Comparison of ENCODE assay signal across 8 cellular contexts in genomic region chr9:95511232-95511951, GRCh38. TPM values are rescaled to one million over a fixed set of nuclear protein-coding genes. Genes with fewer than 3 reads are reported as not detected.
DNase-seq lines count a peak whose midpoint lies in the region; ATAC-seq, FAIRE-seq and TF ChIP-seq lines count a peak whose summit lies in the region.

No MANE protein-coding gene starts in this region.

- H3K4me1 ChIP-seq in neuron (ENCODE audit: insufficient read depth, low read length), result peaks cover 38% of the 10 kb centered on the region

- ATAC-seq in GM19035 (IDR thresholded peaks at IDR 0.05; ENCODE audit: unreplicated experiment), result no peak

- no peak overlapping the region for H2AFZ ChIP-seq in neuron (ENCODE audit: low read depth, low read length)

- peak overlapping the region; percentile 76 for H3K4me3 Mint-ChIP-seq in activated T-helper 2 cell treated with anti-CD3 and anti-CD28 coated beads, Interferon-gamma antibody, Interleukin-2, Interleukin-4, amounts not matched to agents 10 μg/mL and 5 μg/mL and 100 μg/mL, durations not matched to agents 14 hours and 24 hours and 36 hours (ENCODE audit: low read depth)

- peaks cover 46% of the 10 kb centered on the region for H3K27me3 Mint-ChIP-seq in activated T-helper 2 cell treated with anti-CD3 and anti-CD28 coated beads, Interferon-gamma antibody, Interleukin-2, Interleukin-4, amounts not matched to agents 10 μg/mL and 5 μg/mL and 100 μg/mL, durations not matched to agents 14 hours and 24 hours and 36 hours (ENCODE audit: low read depth)

- H3K27ac Mint-ChIP-seq in activated T-helper 2 cell treated with anti-CD3 and anti-CD28 coated beads, Interferon-gamma antibody, Interleukin-2, Interleukin-4, amounts not matched to agents 10 μg/mL and 5 μg/mL and 100 μg/mL, durations not matched to agents 14 hours and 24 hours and 36 hours, result peak overlapping the region; percentile 39

- no peaks in the 10 kb centered on the region for H3K27me3 ChIP-seq in neuron (ENCODE audit: insufficient read depth, low read length)

- H3K4me3 ChIP-seq in AG10803 (ENCODE audit: low read length) (peak overlapping the region; percentile 86), neuron (ENCODE audit: low read length) (peak overlapping the region; percentile 95)

- no peaks in the 10 kb centered on the region for H3K9me3 Mint-ChIP-seq in activated T-helper 2 cell treated with anti-CD3 and anti-CD28 coated beads, Interferon-gamma antibody, Interleukin-2, Interleukin-4, amounts not matched to agents 10 μg/mL and 5 μg/mL and 100 μg/mL, durations not matched to agents 14 hours and 24 hours and 36 hours

- no peak for TF ChIP-seq CTCF in AG10803 (conservative IDR thresholded peaks at IDR 0.05; ENCODE audit: low read length)

- peaks cover 10% of the 10 kb centered on the region for H3K36me3 Mint-ChIP-seq in activated T-helper 2 cell treated with anti-CD3 and anti-CD28 coated beads, Interferon-gamma antibody, Interleukin-2, Interleukin-4, amounts not matched to agents 10 μg/mL and 5 μg/mL and 100 μg/mL, durations not matched to agents 14 hours and 24 hours and 36 hours (ENCODE audit: low read depth)

- FAIRE-seq in H54 (lab: Jason Lieb, UNC), result peak; percentile 71

- peaks cover 30% of the 10 kb centered on the region for H3K4me1 Mint-ChIP-seq in activated T-helper 2 cell treated with anti-CD3 and anti-CD28 coated beads, Interferon-gamma antibody, Interleukin-2, Interleukin-4, amounts not matched to agents 10 μg/mL and 5 μg/mL and 100 μg/mL, durations not matched to agents 14 hours and 24 hours and 36 hours (ENCODE audit: low read depth)

- intact Hi-C loops in activated T-helper 2 cell treated with anti-CD3 and anti-CD28 coated beads, Interferon-gamma antibody, Interleukin-2, Interleukin-4, amounts not matched to agents 10 μg/mL and 5 μg/mL and 100 μg/mL, durations not matched to agents 14 hours and 24 hours and 36 hours (cut with micrococcal nuclease), result loop anchor here (2.0 to 5.0 kb wide), 4 partner anchors 195 to 641 kb away; partner anchors contain the start of gene FANCC

- H3K36me3 ChIP-seq in neuron (ENCODE audit: insufficient read depth, low read length), result peaks cover 14% of the 10 kb centered on the region

- no peak for TF ChIP-seq POLR2A in H54 (IDR thresholded peaks at IDR 0.05; ENCODE audit: low read depth, low read length)

- DNase-seq in AG10803 (ENCODE audit: low read depth) (peak; percentile 59), H54 (ENCODE audit: insufficient read length, low spot score) (peak; percentile 92), NCI-H526 treated with DMSO at 0.1 percent for 48 hours (lab: John Stamatoyannopoulos, UW) (peak; percentile 36), fibroblast of peridontal ligament (ENCODE audit: extremely low read depth) (peak; percentile 64)
- DNase-seq in activated T-helper 2 cell treated with anti-CD3 and anti-CD28 coated beads, Interferon-gamma antibody, Interleukin-2, Interleukin-4, amounts not matched to agents 10 μg/mL and 5 μg/mL and 100 μg/mL, durations not matched to agents 14 hours and 24 hours and 36 hours (ENCODE audit: low spot score), result no peak
- no peak for DNase-seq in effector CD4-positive, alpha-beta T cell

- H3K9me3 ChIP-seq in neuron (ENCODE audit: low read length), result no peaks in the 10 kb centered on the region

RNA-seq across cellular contexts. Expression of gene PTCH1, which starts 5.4 kb away (rescaled TPM):
- total RNA-seq in activated T-helper 2 cell treated with anti-CD3 and anti-CD28 coated beads, Interferon-gamma antibody, Interleukin-2, Interleukin-4, amounts not matched to agents 10 μg/mL and 5 μg/mL and 100 μg/mL, durations not matched to agents 14 hours and 24 hours and 36 hours, result 4.8 and 5.2 TPM in 2 replicates

Comparison
In these comparisons a context has a peak if more than half of its experiments do, and no peak if none do; other contexts are left out.
1. DNase-seq: peak in AG10803 (single experiment), H54 (single experiment), NCI-H526 treated with DMSO at 0.1 percent for 48 hours (single experiment) and fibroblast of peridontal ligament (single experiment); none in activated T-helper 2 cell treated with anti-CD3 and anti-CD28 coated beads, Interferon-gamma antibody, Interleukin-2, Interleukin-4, amounts not matched to agents 10 μg/mL and 5 μg/mL and 100 μg/mL, durations not matched to agents 14 hours and 24 hours and 36 hours (single experiment) and effector CD4-positive, alpha-beta T cell (single experiment).